ENCODE assay signal across 28 cellular contexts in the genomic region with DNA sequence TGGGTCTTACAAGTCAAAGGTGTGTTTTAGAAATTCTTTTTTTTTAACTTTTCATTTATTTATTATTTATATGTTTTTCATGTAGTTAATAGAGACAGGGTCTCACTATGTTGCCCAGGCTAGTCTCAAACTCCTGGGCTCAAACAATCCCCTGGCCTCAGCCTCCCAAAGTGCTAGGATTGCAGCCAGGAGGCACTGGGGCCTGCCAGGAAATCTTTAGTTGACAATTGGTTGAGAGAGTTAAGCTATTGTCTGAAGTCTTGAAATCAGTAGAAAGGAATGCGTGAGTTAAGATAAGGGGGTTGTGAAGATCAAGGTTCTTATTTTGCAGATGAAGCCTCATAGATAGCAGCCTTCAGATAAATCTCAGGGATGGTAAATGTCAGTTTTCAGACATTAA.
"Had no signal": no experiment of that assay in that cellular context is flagged by ENCODE, and none has a peak within 500 bp of the region (broad histone marks: within the 10 kb centered on the region; RNA-seq: fewer than 3 reads in every experiment).

No MANE protein-coding gene starts in this region.

- H3K4me3 Mint-ChIP-seq: naive thymus-derived CD4-positive, alpha-beta T cell; nephron; stimulated activated effector memory CD8-positive, alpha-beta T cell treated with anti-CD3 and anti-CD28 coated beads, Interleukin-12 subunit alpha, Interleukin-12 subunit beta, amount 100 ng/mL, for 72 hours had no signal

- H3K4me1 ChIP-seq: esophagus squamous epithelium, heart right ventricle, psoas muscle, sigmoid colon, stomach, thyroid gland, vagina had no signal

- H3K4me3 ChIP-seq: coronary artery, esophagus squamous epithelium, heart right ventricle, psoas muscle, sigmoid colon, stomach, thyroid gland, vagina had no signal

- H3K36me3 Mint-ChIP-seq: stimulated activated effector memory CD8-positive, alpha-beta T cell treated with anti-CD3 and anti-CD28 coated beads, Interleukin-12 subunit alpha, Interleukin-12 subunit beta, amount 100 ng/mL, for 72 hours had no signal

- H3K27ac Mint-ChIP-seq: naive thymus-derived CD4-positive, alpha-beta T cell; nephron; stimulated activated effector memory CD8-positive, alpha-beta T cell treated with anti-CD3 and anti-CD28 coated beads, Interleukin-12 subunit alpha, Interleukin-12 subunit beta, amount 100 ng/mL, for 72 hours had no signal

- ATAC-seq: heart right ventricle; left lobe of liver; naive thymus-derived CD4-positive, alpha-beta T cell; psoas muscle; right cardiac atrium; stimulated activated effector memory CD8-positive, alpha-beta T cell treated with anti-CD3 and anti-CD28 coated beads, Interleukin-12 subunit alpha, Interleukin-12 subunit beta, amount 100 ng/mL, for 72 hours had no signal

- H3K27ac ChIP-seq: coronary artery, esophagus squamous epithelium, heart right ventricle, psoas muscle, sigmoid colon, stomach, thyroid gland, vagina had no signal

- H3K27me3 ChIP-seq: esophagus squamous epithelium, sigmoid colon, stomach, thyroid gland, vagina had no signal

- H3K9me3 ChIP-seq: thyroid gland, vagina had no signal

- H3K36me3 ChIP-seq: esophagus squamous epithelium, heart right ventricle, sigmoid colon, stomach, thyroid gland, vagina had no signal

- DNase-seq: dermis blood vessel endothelial cell; effector memory CD4-positive, alpha-beta T cell; erythroblast; esophagus squamous epithelium; foreskin melanocyte; glutamatergic neuron; heart right ventricle; hippocampal formation; kidney; mesenchymal stem cell; midbrain; naive thymus-derived CD4-positive, alpha-beta T cell; nucleus accumbens; posterior cingulate gyrus; psoas muscle; right cardiac atrium; sigmoid colon; stimulated activated CD4-positive, alpha-beta T cell treated with anti-CD3 and anti-CD28 coated beads, Interleukin-2, amount 100 ng/mL, for 24 hours; stimulated activated CD4-positive, alpha-beta T cell treated with anti-CD3 and anti-CD28 coated beads, Interleukin-4, amount 100 ng/mL, for 24 hours; stimulated activated naive CD4-positive, alpha-beta T cell treated with Interleukin-2 at 50 U/mL for 16 hours; stomach; thyroid gland; trophoblast cell had no signal

- H3K4me1 Mint-ChIP-seq: naive thymus-derived CD4-positive, alpha-beta T cell; nephron; stimulated activated effector memory CD8-positive, alpha-beta T cell treated with anti-CD3 and anti-CD28 coated beads, Interleukin-12 subunit alpha, Interleukin-12 subunit beta, amount 100 ng/mL, for 72 hours had no signal
